ENCODE assay signal across 9 cellular contexts in the genomic region with DNA sequence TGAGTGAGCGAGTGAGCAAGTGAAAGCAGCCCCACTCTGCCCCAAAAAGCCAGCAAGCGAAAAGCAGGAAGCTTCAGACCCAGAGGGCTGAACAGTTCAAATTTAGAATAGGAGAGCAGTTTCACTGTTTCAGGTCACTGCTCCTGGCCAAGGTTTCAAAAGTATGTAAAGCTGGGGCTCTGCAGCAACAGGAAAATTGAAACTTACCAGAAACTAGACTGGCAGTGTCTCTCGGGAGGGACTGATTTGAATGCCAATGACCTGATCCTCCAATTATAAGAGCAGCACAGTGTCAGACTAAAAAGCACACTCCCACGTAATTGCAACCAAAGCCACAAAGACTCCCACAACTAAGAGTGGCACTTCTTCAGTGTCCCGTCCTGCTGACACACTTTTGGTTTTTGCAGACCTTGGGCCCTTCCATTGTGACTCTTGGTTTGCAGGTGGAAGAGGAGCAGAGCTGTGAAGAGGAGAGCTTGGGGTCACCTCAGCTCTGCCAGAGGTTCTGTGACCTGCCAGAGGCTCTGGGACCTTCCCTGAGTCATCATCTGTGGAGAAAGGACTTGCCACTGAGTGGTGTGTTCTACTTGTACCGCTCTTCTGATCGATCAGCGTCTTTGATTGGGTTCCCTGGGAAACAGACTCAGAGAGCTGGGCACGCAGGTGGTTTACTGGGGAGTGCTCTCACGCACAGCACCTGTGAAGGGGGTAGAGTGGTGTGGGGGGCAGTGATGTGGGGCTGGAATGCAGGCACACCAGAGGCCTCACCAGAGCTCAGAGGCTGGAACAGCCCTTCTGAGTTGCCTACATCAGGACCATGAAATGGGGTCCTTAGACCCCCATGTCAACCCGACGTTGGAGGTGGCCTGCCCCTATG.
DNase-seq lines count a peak whose midpoint lies in the region; ATAC-seq lines count a peak whose summit lies in the region.
"Had no signal": no experiment of that assay in that cellular context is flagged by ENCODE, and none has a peak within 500 bp of the region (broad histone marks: within the 10 kb centered on the region; RNA-seq: fewer than 3 reads in every experiment).

No MANE protein-coding gene starts in this region.

- peak; percentile 37 for DNase-seq in stimulated activated CD4-positive, alpha-beta T cell treated with anti-CD3 and anti-CD28 coated beads, Interleukin-15, amount 100 ng/mL, for 24 hours
- no peak for DNase-seq in stimulated activated CD4-positive, alpha-beta T cell treated with anti-CD3 and anti-CD28 coated beads, Interleukin-12 subunit alpha, Interleukin-12 subunit beta, amount 100 ng/mL, for 4 hours
- DNase-seq in OCI-M1 (lab: John Stamatoyannopoulos, UW) (peak; percentile 42), midbrain (lab: John Stamatoyannopoulos, UW) (no peak), HuH-7.5 (ENCODE audit: low spot score) (no peak)
- peak; percentile 43 for DNase-seq in stimulated activated naive CD8-positive, alpha-beta T cell treated with anti-CD3 and anti-CD28 coated beads, Interleukin-15, Interleukin-2, amounts not matched to agents 100 U/mL and 50 U/mL, for 24 hours
- DNase-seq in NK-92 treated with Interleukin-12 subunit alpha and Interleukin-12 subunit beta, amount 100 ng/mL, for 24 hours (lab: John Stamatoyannopoulos, UW) = no peak
- DNase-seq: CD4-positive, alpha-beta T cell had no signal

- ATAC-seq in HG02943 (IDR thresholded peaks at IDR 0.05; ENCODE audit: low read depth, unreplicated experiment) = peak; percentile 84
- peak; percentile 89 for ATAC-seq in stimulated activated naive CD8-positive, alpha-beta T cell treated with anti-CD3 and anti-CD28 coated beads, Interleukin-15, Interleukin-2, amounts not matched to agents 100 U/mL and 50 U/mL, for 24 hours

Comparison
In these comparisons a context has a peak if more than half of its experiments do, and no peak if none do; other contexts are left out.
1. DNase-seq: peak in stimulated activated CD4-positive, alpha-beta T cell treated with anti-CD3 and anti-CD28 coated beads, Interleukin-15, amount 100 ng/mL, for 24 hours (single experiment), OCI-M1 (single experiment) and stimulated activated naive CD8-positive, alpha-beta T cell treated with anti-CD3 and anti-CD28 coated beads, Interleukin-15, Interleukin-2, amounts not matched to agents 100 U/mL and 50 U/mL, for 24 hours (single experiment); none in stimulated activated CD4-positive, alpha-beta T cell treated with anti-CD3 and anti-CD28 coated beads, Interleukin-12 subunit alpha, Interleukin-12 subunit beta, amount 100 ng/mL, for 4 hours (single experiment), NK-92 treated with Interleukin-12 subunit alpha and Interleukin-12 subunit beta, amount 100 ng/mL, for 24 hours (single experiment), midbrain (single experiment) and HuH-7.5 (single experiment).